18 cellular contexts compared by ENCODE assay signal in genomic region chr14:20446889-20447288, GRCh38. TPM values are rescaled to one million over a fixed set of nuclear protein-coding genes. Genes with fewer than 3 reads are reported as not detected.
A peak's percentile ranks its signal among the peaks of the same experiment; 100 is the strongest.
DNase-seq lines count a peak whose midpoint lies in the region; ATAC-seq and TF ChIP-seq lines count a peak whose summit lies in the region.
"Had no signal": no experiment of that assay in that cellular context is flagged by ENCODE, and none has a peak within 500 bp of the region (broad histone marks: within the 10 kb centered on the region; RNA-seq: fewer than 3 reads in every experiment).

No MANE protein-coding gene starts in this region.

- peaks cover 8% of the 10 kb centered on the region for H3K4me1 Mint-ChIP-seq in activated T-cell treated with anti-CD3 and anti-CD28 coated beads, Interleukin-2, amount 50 U/mL, for 72 hours (ENCODE audit: low read depth)
- H3K4me1 Mint-ChIP-seq in glutamatergic neuron (ENCODE audit: low read depth, unreplicated experiment): peaks cover 8% of the 10 kb centered on the region

- no peaks in the 10 kb centered on the region for H3K27me3 ChIP-seq in WERI-Rb-1 (ENCODE audit: insufficient read depth, low read depth, severe bottlenecking)
- H3K27me3 ChIP-seq: Peyer's patch had no signal

- H3K9me3 Mint-ChIP-seq in activated T-cell treated with anti-CD3 and anti-CD28 coated beads, Interleukin-2, amount 50 U/mL, for 72 hours: no peaks in the 10 kb centered on the region
- no peaks in the 10 kb centered on the region for H3K9me3 Mint-ChIP-seq in glutamatergic neuron (ENCODE audit: unreplicated experiment)
- H3K9me3 Mint-ChIP-seq: CD14-positive monocyte had no signal

- no peaks in the 10 kb centered on the region for H3K27me3 Mint-ChIP-seq in activated T-cell treated with anti-CD3 and anti-CD28 coated beads, Interleukin-2, amount 50 U/mL, for 72 hours (ENCODE audit: low read depth)
- H3K27me3 Mint-ChIP-seq in glutamatergic neuron (ENCODE audit: unreplicated experiment): no peaks in the 10 kb centered on the region

- H3K4me3 ChIP-seq in WERI-Rb-1 (ENCODE audit: low read depth, low read length): no peak overlapping the region
- H3K4me3 ChIP-seq: Peyer's patch had no signal

- H3K36me3 ChIP-seq in WERI-Rb-1: peaks cover 77% of the 10 kb centered on the region

- no peak for DNase-seq in activated T-cell treated with anti-CD3 and anti-CD28 coated beads, Interleukin-2, amount 50 U/mL, for 72 hours
- DNase-seq in activated T-cell treated with anti-CD3 and anti-CD28 coated beads, Interleukin-2, amount 50 U/mL, for 1 hour: no peak
- no peak for DNase-seq in WERI-Rb-1
- no peak for DNase-seq in glutamatergic neuron
- no peak for DNase-seq in omental fat pad (ENCODE audit: low spot score)
- no peak for DNase-seq in iPS-NIHi11 (ENCODE audit: low spot score)
- DNase-seq: COR-L47, DMS153, EL, H7, Kasumi-1, NCI-H1105 treated with DMSO at 0.1 percent for 48 hours, NCI-H1930, NCI-H2171 treated with DMSO at 0.1 percent for 48 hours, Peyer's patch, Right ventricle myocardium superior had no signal

- TF ChIP-seq CTCF in WERI-Rb-1 (IDR thresholded peaks at IDR 0.05; ENCODE audit: low read depth, low read length) (no peak), glutamatergic neuron (IDR thresholded peaks at IDR 0.05; ENCODE audit: partially characterized antibody, unreplicated experiment) (no peak), omental fat pad (IDR thresholded peaks at IDR 0.05) (no peak)

- H3K36me3 Mint-ChIP-seq in activated T-cell treated with anti-CD3 and anti-CD28 coated beads, Interleukin-2, amount 50 U/mL, for 72 hours (ENCODE audit: insufficient read depth in 2 of 2): peaks cover 10 to 24% of the 10 kb centered on the region in 2 donors
- H3K36me3 Mint-ChIP-seq in glutamatergic neuron (ENCODE audit: unreplicated experiment): peaks cover 16% of the 10 kb centered on the region

- no peak overlapping the region for H3K4me3 Mint-ChIP-seq in activated T-cell treated with anti-CD3 and anti-CD28 coated beads, Interleukin-2, amount 50 U/mL, for 72 hours
- H3K4me3 Mint-ChIP-seq in glutamatergic neuron (ENCODE audit: unreplicated experiment): peak overlapping the region; percentile 46
- H3K4me3 Mint-ChIP-seq: CD14-positive monocyte had no signal

- H3K9me3 ChIP-seq in WERI-Rb-1 (ENCODE audit: severe bottlenecking): no peaks in the 10 kb centered on the region
- H3K9me3 ChIP-seq: Peyer's patch had no signal

- no peak for ATAC-seq in activated T-cell treated with anti-CD3 and anti-CD28 coated beads, Interleukin-2, amount 50 U/mL, for 72 hours (replicated peaks in 1 of 2)
- ATAC-seq in omental fat pad (ENCODE audit: low FRiP score): no peak

- H3K27ac ChIP-seq in WERI-Rb-1: peak overlapping the region; percentile 41
- H3K27ac ChIP-seq: Peyer's patch had no signal

- peak overlapping the region; percentile 7 for H3K27ac Mint-ChIP-seq in activated T-cell treated with anti-CD3 and anti-CD28 coated beads, Interleukin-2, amount 50 U/mL, for 72 hours
- no peak overlapping the region for H3K27ac Mint-ChIP-seq in glutamatergic neuron (ENCODE audit: unreplicated experiment)

RNA-seq across cellular contexts. Expression of gene OSGEP, which starts 7.7 kb away (rescaled TPM):
- total RNA-seq in activated T-cell treated with anti-CD3 and anti-CD28 coated beads, Interleukin-2, amount 50 U/mL, for 72 hours: 10 to 100 TPM; 50.7 to 68.1 TPM
- total RNA-seq in glutamatergic neuron (ENCODE audit: unreplicated experiment): 65.0 TPM
- 10 to 100 TPM; 30.9 to 55.1 (median 53.4) TPM for total RNA-seq in omental fat pad

RNA-seq across cellular contexts. Expression of gene APEX1, which starts 8.1 kb away (rescaled TPM):
- total RNA-seq in activated T-cell treated with anti-CD3 and anti-CD28 coated beads, Interleukin-2, amount 50 U/mL, for 72 hours: 100 to 1,000 TPM; 198 to 209 TPM
- 265 TPM for total RNA-seq in glutamatergic neuron (ENCODE audit: unreplicated experiment)
- total RNA-seq in omental fat pad: 100 to 1,000 TPM; 110 to 146 (median 131) TPM

RNA-seq across cellular contexts. Expression of gene KLHL33, which starts 10.9 kb away (rescaled TPM):
- total RNA-seq in activated T-cell treated with anti-CD3 and anti-CD28 coated beads, Interleukin-2, amount 50 U/mL, for 72 hours: under 1 TPM; 0.28 to 0.29 TPM
- 0.15 TPM for total RNA-seq in glutamatergic neuron (ENCODE audit: unreplicated experiment)
- 1 to 10 TPM in 1 of 4 donors, under 1 TPM in 3; 0.12 to 2.0 (median 0.39) TPM for total RNA-seq in omental fat pad
- total RNA-seq: NCI-H460 had no signal

RNA-seq across cellular contexts. Expression of gene PIP4P1, which starts 14.3 kb away (rescaled TPM):
- 10 to 100 TPM; 38.2 to 45.8 TPM for total RNA-seq in activated T-cell treated with anti-CD3 and anti-CD28 coated beads, Interleukin-2, amount 50 U/mL, for 72 hours
- total RNA-seq in glutamatergic neuron (ENCODE audit: unreplicated experiment) (49.1 TPM), omental fat pad (10 to 100 TPM; 20.4 to 24.4 (median 22.5) TPM)

RNA-seq across cellular contexts. Expression of gene PNP, which starts 22.3 kb away (rescaled TPM):
- total RNA-seq in activated T-cell treated with anti-CD3 and anti-CD28 coated beads, Interleukin-2, amount 50 U/mL, for 72 hours: 100 to 1,000 TPM; 111 to 115 TPM
- 25.9 TPM for total RNA-seq in glutamatergic neuron (ENCODE audit: unreplicated experiment)
- total RNA-seq in omental fat pad: 100 to 1,000 TPM in 2 of 4 donors, 10 to 100 TPM in 2; 28.4 to 437 (median 117) TPM
